In the genomic region with DNA sequence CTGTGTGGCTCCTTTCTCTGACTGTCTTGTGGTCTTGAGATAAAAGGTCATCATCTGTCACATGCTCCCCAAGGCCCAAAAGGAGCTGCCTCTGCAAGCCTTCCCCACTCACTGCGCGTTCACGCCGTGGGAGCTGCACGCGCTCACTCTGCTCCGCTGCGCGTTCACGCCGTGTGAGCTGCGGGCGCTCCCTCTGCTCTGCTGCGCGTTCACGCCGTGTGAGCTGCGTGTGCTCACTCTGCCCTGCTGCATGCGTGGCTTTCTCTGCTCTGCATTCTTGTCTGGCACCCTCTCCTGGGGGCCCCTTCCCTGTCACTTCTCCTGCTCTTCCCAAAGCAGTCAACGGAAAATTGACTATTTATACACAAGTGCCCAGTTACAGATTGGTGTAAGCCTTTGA, we compare ENCODE assay signal across 18 cellular contexts. TPM values are rescaled to one million over a fixed set of nuclear protein-coding genes. Genes with fewer than 3 reads are reported as not detected.
DNase-seq lines count a peak whose midpoint lies in the region; ATAC-seq and TF ChIP-seq lines count a peak whose summit lies in the region.
"Had no signal": no experiment of that assay in that cellular context is flagged by ENCODE, and none has a peak within 500 bp of the region (broad histone marks: within the 10 kb centered on the region; RNA-seq: fewer than 3 reads in every experiment).

No MANE protein-coding gene starts in this region.

- no peak for TF ChIP-seq CTCF in osteocyte (IDR thresholded peaks at IDR 0.05)

- H3K36me3 Mint-ChIP-seq in activated CD4-positive, alpha-beta T cell treated with anti-CD3 and anti-CD28 coated beads, Interleukin-2, amount 10 ng/mL, durations not matched to agents 24 days and 14 days (ENCODE audit: low read depth) = no peaks in the 10 kb centered on the region
- H3K36me3 Mint-ChIP-seq in osteocyte (ENCODE audit: unreplicated experiment) = no peaks in the 10 kb centered on the region
- H3K36me3 Mint-ChIP-seq: CD4-positive, CD25-positive, alpha-beta regulatory T cell; CD8-positive, alpha-beta T cell had no signal

- peaks cover 29% of the 10 kb centered on the region for H3K27me3 Mint-ChIP-seq in activated CD4-positive, alpha-beta T cell treated with anti-CD3 and anti-CD28 coated beads, Interleukin-2, amount 10 ng/mL, durations not matched to agents 24 days and 14 days
- H3K27me3 Mint-ChIP-seq in osteocyte (ENCODE audit: unreplicated experiment) = peaks cover 34% of the 10 kb centered on the region

- H3K4me1 Mint-ChIP-seq in activated CD4-positive, alpha-beta T cell treated with anti-CD3 and anti-CD28 coated beads, Interleukin-2, amount 10 ng/mL, durations not matched to agents 24 days and 14 days = no peaks in the 10 kb centered on the region
- H3K4me1 Mint-ChIP-seq in osteocyte (ENCODE audit: unreplicated experiment) = no peaks in the 10 kb centered on the region
- H3K4me1 Mint-ChIP-seq: B cell; CD4-positive, CD25-positive, alpha-beta regulatory T cell had no signal

- no peak for DNase-seq in activated CD4-positive, alpha-beta T cell treated with anti-CD3 and anti-CD28 coated beads, Interleukin-2, amount 10 ng/mL, durations not matched to agents 24 days and 14 days
- DNase-seq in activated CD4-positive, alpha-beta T cell treated with anti-CD3 and anti-CD28 coated beads for 4 hours = no peak
- peak; percentile 56 for DNase-seq in osteocyte (ENCODE audit: extremely low spot score, unreplicated experiment)
- DNase-seq in retina = peak; percentile 51
- DNase-seq in activated CD8-positive, alpha-beta memory T cell treated with anti-CD3 and anti-CD28 coated beads for 24 hours = no peak
- DNase-seq in DMS79 (lab: John Stamatoyannopoulos, UW) = no peak
- DNase-seq: Caco-2; CD4-positive, CD25-positive, alpha-beta regulatory T cell; CD8-positive, alpha-beta T cell; DMS153; EL; GDM1; GOT3; HCEC 1CT had no signal

- peak overlapping the region; percentile 8 for H3K27ac Mint-ChIP-seq in activated CD4-positive, alpha-beta T cell treated with anti-CD3 and anti-CD28 coated beads, Interleukin-2, amount 10 ng/mL, durations not matched to agents 24 days and 14 days
- H3K27ac Mint-ChIP-seq in osteocyte (ENCODE audit: unreplicated experiment) = no peak overlapping the region
- H3K27ac Mint-ChIP-seq: B cell; CD4-positive, CD25-positive, alpha-beta regulatory T cell; CD8-positive, alpha-beta T cell had no signal

- no peak overlapping the region for H3K4me3 Mint-ChIP-seq in activated CD4-positive, alpha-beta T cell treated with anti-CD3 and anti-CD28 coated beads, Interleukin-2, amount 10 ng/mL, durations not matched to agents 24 days and 14 days
- no peak overlapping the region for H3K4me3 Mint-ChIP-seq in osteocyte (ENCODE audit: unreplicated experiment)
- H3K4me3 Mint-ChIP-seq: B cell; CD4-positive, CD25-positive, alpha-beta regulatory T cell; CD8-positive, alpha-beta T cell had no signal

- no peaks in the 10 kb centered on the region for H3K9me3 Mint-ChIP-seq in activated CD4-positive, alpha-beta T cell treated with anti-CD3 and anti-CD28 coated beads, Interleukin-2, amount 10 ng/mL, durations not matched to agents 24 days and 14 days
- peaks cover 6% of the 10 kb centered on the region for H3K9me3 Mint-ChIP-seq in osteocyte (ENCODE audit: unreplicated experiment)
- H3K9me3 Mint-ChIP-seq: CD8-positive, alpha-beta T cell had no signal

- no peak for ATAC-seq in GM21717 (IDR thresholded peaks at IDR 0.05; ENCODE audit: unreplicated experiment)
- no peak for ATAC-seq in GM18909 (IDR thresholded peaks at IDR 0.05; ENCODE audit: poor library complexity, unreplicated experiment)
- ATAC-seq: CD8-positive, alpha-beta T cell; GM12878 had no signal

- intact Hi-C loops in activated CD4-positive, alpha-beta T cell treated with anti-CD3 and anti-CD28 coated beads, Interleukin-2, amount 10 ng/mL, durations not matched to agents 24 days and 14 days (cut with micrococcal nuclease) = no loop called here

RNA-seq across cellular contexts. Expression of a gene that starts 42.5 kb away (rescaled TPM):
- total RNA-seq in activated CD4-positive, alpha-beta T cell treated with anti-CD3 and anti-CD28 coated beads, Interleukin-2, amount 10 ng/mL, durations not matched to agents 24 days and 14 days = 288 TPM in 2 replicates
- 139 and 151 TPM in 2 replicates for total RNA-seq in osteocyte

RNA-seq across cellular contexts. Expression of a gene that starts 43.5 kb away (rescaled TPM):
- total RNA-seq in activated CD4-positive, alpha-beta T cell treated with anti-CD3 and anti-CD28 coated beads, Interleukin-2, amount 10 ng/mL, durations not matched to agents 24 days and 14 days = 28.4 and 29.2 TPM in 2 replicates
- 16.0 and 20.4 TPM in 2 replicates for total RNA-seq in osteocyte

Comparison
In these comparisons a context has a peak if more than half of its experiments do, and no peak if none do; other contexts are left out.
1. DNase-seq: peak in osteocyte (single experiment) and retina (single experiment); none in activated CD4-positive, alpha-beta T cell treated with anti-CD3 and anti-CD28 coated beads, Interleukin-2, amount 10 ng/mL, durations not matched to agents 24 days and 14 days (single experiment), activated CD4-positive, alpha-beta T cell treated with anti-CD3 and anti-CD28 coated beads for 4 hours (0 of 2), activated CD8-positive, alpha-beta memory T cell treated with anti-CD3 and anti-CD28 coated beads for 24 hours (single experiment) and DMS79 (single experiment).